Comparison of ENCODE assay signal across 23 cellular contexts in the genomic region with DNA sequence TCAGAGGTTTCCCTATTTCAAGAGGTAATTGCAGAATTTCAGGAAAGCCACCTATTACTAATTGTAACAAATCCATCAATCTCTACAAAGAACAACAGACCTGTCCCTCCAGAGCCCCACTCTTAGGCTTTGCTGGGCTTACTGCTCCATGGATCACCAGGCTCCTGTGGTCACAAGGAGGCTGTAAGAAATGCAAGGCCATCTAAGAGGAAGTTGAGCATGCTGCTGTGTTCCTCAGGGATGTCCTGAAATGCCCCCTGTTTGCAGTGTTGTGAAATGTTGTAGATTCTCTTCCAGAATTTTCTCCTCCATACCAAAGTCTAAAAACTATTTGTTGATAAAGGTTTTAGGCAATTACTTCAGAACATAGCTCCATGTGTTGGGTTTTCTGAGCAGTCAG. TPM values are rescaled to one million over a fixed set of nuclear protein-coding genes. Genes with fewer than 3 reads are reported as not detected.
DNase-seq lines count a peak whose midpoint lies in the region; ATAC-seq and TF ChIP-seq lines count a peak whose summit lies in the region.
"Had no signal": no experiment of that assay in that cellular context is flagged by ENCODE, and none has a peak within 500 bp of the region (broad histone marks: within the 10 kb centered on the region; RNA-seq: fewer than 3 reads in every experiment).

No MANE protein-coding gene starts in this region.

- TF ChIP-seq CTCF in cardiac fibroblast (IDR thresholded peaks at IDR 0.05; ENCODE audit: low read depth, low read length) (no peak), omental fat pad (IDR thresholded peaks at IDR 0.05) (no peak)

- intact Hi-C loops in activated naive CD4-positive, alpha-beta T cell treated with anti-CD3 and anti-CD28 coated beads for 36 hours (cut with micrococcal nuclease) = no loop called here

- no peaks in the 10 kb centered on the region for H3K36me3 Mint-ChIP-seq in activated naive CD4-positive, alpha-beta T cell treated with anti-CD3 and anti-CD28 coated beads for 36 hours (ENCODE audit: low read depth)
- H3K36me3 Mint-ChIP-seq: activated naive CD8-positive, alpha-beta T cell treated with anti-CD3 and anti-CD28 coated beads for 36 hours; stimulated activated effector memory CD8-positive, alpha-beta T cell treated with anti-CD3 and anti-CD28 coated beads, Interleukin-12 subunit alpha, Interleukin-12 subunit beta, amount 100 ng/mL, for 72 hours had no signal

- H3K9me3 Mint-ChIP-seq in activated naive CD4-positive, alpha-beta T cell treated with anti-CD3 and anti-CD28 coated beads for 36 hours = no peaks in the 10 kb centered on the region
- H3K9me3 Mint-ChIP-seq: activated CD4-positive, alpha-beta T cell treated with anti-CD3 and anti-CD28 coated beads, Interleukin-2, amount 10 ng/mL, durations not matched to agents 7 days and 5 days; activated naive CD8-positive, alpha-beta T cell treated with anti-CD3 and anti-CD28 coated beads for 36 hours; activated T-cell treated with anti-CD3 and anti-CD28 coated beads, Interleukin-2, amount 50 U/mL, for 4 hours; stimulated activated effector memory CD8-positive, alpha-beta T cell treated with anti-CD3 and anti-CD28 coated beads, Interleukin-12 subunit alpha, Interleukin-12 subunit beta, amount 100 ng/mL, for 72 hours had no signal

- no peak overlapping the region for H3K27ac Mint-ChIP-seq in activated naive CD4-positive, alpha-beta T cell treated with anti-CD3 and anti-CD28 coated beads for 36 hours
- H3K27ac Mint-ChIP-seq: activated CD4-positive, alpha-beta T cell treated with anti-CD3 and anti-CD28 coated beads, Interleukin-2, amount 10 ng/mL, durations not matched to agents 7 days and 5 days; activated naive CD8-positive, alpha-beta T cell treated with anti-CD3 and anti-CD28 coated beads for 36 hours; stimulated activated effector memory CD8-positive, alpha-beta T cell treated with anti-CD3 and anti-CD28 coated beads, Interleukin-12 subunit alpha, Interleukin-12 subunit beta, amount 100 ng/mL, for 72 hours had no signal

- H3K27me3 Mint-ChIP-seq in activated naive CD4-positive, alpha-beta T cell treated with anti-CD3 and anti-CD28 coated beads for 36 hours (ENCODE audit: low read depth) = no peaks in the 10 kb centered on the region
- H3K27me3 Mint-ChIP-seq: activated CD4-positive, alpha-beta T cell treated with anti-CD3 and anti-CD28 coated beads, Interleukin-2, amount 10 ng/mL, durations not matched to agents 7 days and 5 days; activated naive CD8-positive, alpha-beta T cell treated with anti-CD3 and anti-CD28 coated beads for 36 hours had no signal

- ATAC-seq in omental fat pad (ENCODE audit: low FRiP score) = peak; percentile 34
- ATAC-seq in HG02938 (IDR thresholded peaks at IDR 0.05; ENCODE audit: unreplicated experiment) = no peak
- ATAC-seq: activated T-cell treated with anti-CD3 and anti-CD28 coated beads, Interleukin-2, amount 50 U/mL, for 4 hours; stimulated activated effector memory CD8-positive, alpha-beta T cell treated with anti-CD3 and anti-CD28 coated beads, Interleukin-12 subunit alpha, Interleukin-12 subunit beta, amount 100 ng/mL, for 72 hours had no signal

- no peak overlapping the region for H3K4me3 ChIP-seq in cardiac fibroblast (replicated peaks in 1 of 2; ENCODE audit: low read depth in 2 of 2, low read length in 2 of 2)
- H3K4me3 ChIP-seq: cardiac muscle cell, esophagus muscularis mucosa, ovary, spleen, tibial artery had no signal

- H3K4me1 Mint-ChIP-seq in activated naive CD4-positive, alpha-beta T cell treated with anti-CD3 and anti-CD28 coated beads for 36 hours (ENCODE audit: low read depth) = no peaks in the 10 kb centered on the region
- H3K4me1 Mint-ChIP-seq: activated CD4-positive, alpha-beta T cell treated with anti-CD3 and anti-CD28 coated beads, Interleukin-2, amount 10 ng/mL, durations not matched to agents 7 days and 5 days; activated naive CD8-positive, alpha-beta T cell treated with anti-CD3 and anti-CD28 coated beads for 36 hours; stimulated activated effector memory CD8-positive, alpha-beta T cell treated with anti-CD3 and anti-CD28 coated beads, Interleukin-12 subunit alpha, Interleukin-12 subunit beta, amount 100 ng/mL, for 72 hours had no signal

- H3K4me3 Mint-ChIP-seq in activated naive CD4-positive, alpha-beta T cell treated with anti-CD3 and anti-CD28 coated beads for 36 hours = no peak overlapping the region
- H3K4me3 Mint-ChIP-seq: activated CD4-positive, alpha-beta T cell treated with anti-CD3 and anti-CD28 coated beads, Interleukin-2, amount 10 ng/mL, durations not matched to agents 7 days and 5 days; activated naive CD8-positive, alpha-beta T cell treated with anti-CD3 and anti-CD28 coated beads for 36 hours; activated T-cell treated with anti-CD3 and anti-CD28 coated beads, Interleukin-2, amount 50 U/mL, for 4 hours; stimulated activated effector memory CD8-positive, alpha-beta T cell treated with anti-CD3 and anti-CD28 coated beads, Interleukin-12 subunit alpha, Interleukin-12 subunit beta, amount 100 ng/mL, for 72 hours had no signal

- CTCF ChIA-PET in activated naive CD4-positive, alpha-beta T cell treated with anti-CD3 and anti-CD28 coated beads for 36 hours (lab: Charles Lee) = interaction anchor here (0.7 kb wide), 1 partner anchor 89 kb away, joined by 3 read pairs; no protein-coding TSS in a partner anchor

- DNase-seq in CD1c-positive myeloid dendritic cell (ENCODE audit: extremely low spot score) (peak; percentile 30), Kasumi-1 (lab: John Stamatoyannopoulos, UW) (peak; percentile 55 to 58), cardiac fibroblast (ENCODE audit: low read depth in 2 of 2) (peak; percentile 39 to 89), omental fat pad (ENCODE audit: low spot score) (no peak), NCI-H774 (lab: John Stamatoyannopoulos, UW) (no peak)
- no peak for DNase-seq in stimulated activated naive CD4-positive, alpha-beta T cell treated with Interleukin-2 at 50 U/mL for 16 hours (lab: John Stamatoyannopoulos, UW)
- DNase-seq in activated naive CD4-positive, alpha-beta T cell treated with anti-CD3 and anti-CD28 coated beads for 36 hours = no peak
- DNase-seq: activated CD4-positive, alpha-beta T cell treated with anti-CD3 and anti-CD28 coated beads, Interleukin-2, amount 10 ng/mL, durations not matched to agents 7 days and 5 days; activated naive CD8-positive, alpha-beta T cell treated with anti-CD3 and anti-CD28 coated beads for 36 hours; activated T-cell treated with anti-CD3 and anti-CD28 coated beads, Interleukin-2, amount 50 U/mL, for 4 hours; C1 segment of cervical spinal cord; DMS79; NCI-H1417; NK-92 treated with Interleukin-12 subunit alpha and Interleukin-12 subunit beta, amount 100 ng/mL, for 24 hours; ovary; SHP77 treated with DMSO at 0.1 percent for 48 hours; spleen; T-helper 9 cell had no signal

RNA-seq across cellular contexts. Expression of a gene that starts 24.4 kb away (rescaled TPM):
- 100 to 1,000 TPM in 2 of 4 donors, 10 to 100 TPM in 2; 93.1 to 108 (median 98.6) TPM for total RNA-seq in omental fat pad
- 10 to 100 TPM; 13.0 to 14.1 TPM for total RNA-seq in activated naive CD4-positive, alpha-beta T cell treated with anti-CD3 and anti-CD28 coated beads for 36 hours

RNA-seq across cellular contexts. Expression of a gene that starts 42.0 kb away (rescaled TPM):
- under 1 TPM in 2 of 4 donors, not detected in 2; 0.38 to 0.96 TPM for total RNA-seq in omental fat pad
- not detected for total RNA-seq in activated naive CD4-positive, alpha-beta T cell treated with anti-CD3 and anti-CD28 coated beads for 36 hours
- total RNA-seq: activated CD4-positive, alpha-beta T cell treated with anti-CD3 and anti-CD28 coated beads, Interleukin-2, amount 10 ng/mL, durations not matched to agents 7 days and 5 days; activated naive CD8-positive, alpha-beta T cell treated with anti-CD3 and anti-CD28 coated beads for 36 hours; cardiac muscle cell had no signal

RNA-seq across cellular contexts. Expression of a gene that starts 45.8 kb away (rescaled TPM):
- 1 to 10 TPM in 3 of 4 donors, under 1 TPM in 1; 0.93 to 1.9 (median 1.4) TPM for total RNA-seq in omental fat pad
- not detected for total RNA-seq in activated naive CD4-positive, alpha-beta T cell treated with anti-CD3 and anti-CD28 coated beads for 36 hours
- total RNA-seq: activated naive CD8-positive, alpha-beta T cell treated with anti-CD3 and anti-CD28 coated beads for 36 hours; cardiac muscle cell had no signal

Comparison
In these comparisons a context has a peak if more than half of its experiments do, and no peak if none do; other contexts are left out.
1. DNase-seq: peak in CD1c-positive myeloid dendritic cell (single experiment), Kasumi-1 (2 of 2) and cardiac fibroblast (2 of 2); none in omental fat pad (single experiment), NCI-H774 (single experiment), stimulated activated naive CD4-positive, alpha-beta T cell treated with Interleukin-2 at 50 U/mL for 16 hours (single experiment) and activated naive CD4-positive, alpha-beta T cell treated with anti-CD3 and anti-CD28 coated beads for 36 hours (single experiment).
2. RNA of a gene that starts 24.4 kb away (total RNA-seq): 93.1 to 108 TPM in omental fat pad; 13.0 to 14.1 TPM in activated naive CD4-positive, alpha-beta T cell treated with anti-CD3 and anti-CD28 coated beads for 36 hours; every median in the first group is over 4 times any median in the second.